Comparison of ENCODE assay signal across 8 cellular contexts in genomic region chr1:159925713-159926066, GRCh38. TPM values are rescaled to one million over a fixed set of nuclear protein-coding genes. Genes with fewer than 3 reads are reported as not detected.
DNase-seq lines count a peak whose midpoint lies in the region; ATAC-seq and TF ChIP-seq lines count a peak whose summit lies in the region.

No MANE protein-coding gene starts in this region.

- peak overlapping the region; percentile 99 for H3K27ac Mint-ChIP-seq in MCF 10A (ENCODE audit: low read depth, unreplicated experiment)

- H3K18ac ChIP-seq in mesendoderm (ENCODE audit: low read length) = peak overlapping the region; percentile 8

- no peaks in the 10 kb centered on the region for H3K9me3 ChIP-seq in HUES64 (ENCODE audit: insufficient read depth, low read depth, low read length)

- H3K23ac ChIP-seq in mesendoderm (ENCODE audit: low read length) = no peak overlapping the region

- H3K9ac ChIP-seq in HUES64 (ENCODE audit: low read depth, low read length) (peak overlapping the region; percentile 36; the same call in 1 of the 2 replicates), mesendoderm (ENCODE audit: low read length) (peak overlapping the region; percentile 73)

- intact Hi-C loops in MCF 10A (cut with micrococcal nuclease) = loop anchor here (1.0 kb wide), 1 partner anchor 36 kb away; no protein-coding TSS in a partner anchor

- H3K4me1 ChIP-seq in HUES64 (ENCODE audit: insufficient read depth, low read length) (peaks cover 25% of the 10 kb centered on the region), mesendoderm (ENCODE audit: control insufficient read depth, low read depth, low read length) (peaks cover 13% of the 10 kb centered on the region)

- peak overlapping the region; percentile 76 for H2BK5ac ChIP-seq in mesendoderm (ENCODE audit: low read length)

- peak overlapping the region; percentile 81 for H3K4me3 Mint-ChIP-seq in MCF 10A (ENCODE audit: unreplicated experiment)

- CTCF ChIA-PET in MCF 10A (lab: Yijun Ruan, JAX) = interaction anchor here (0.6 to 52.4 kb wide), 13 partner anchors 10 to 765 kb away, joined by 3 to 1675 read pairs (median 3); no protein-coding TSS in a partner anchor

- H3K36me3 ChIP-seq in HUES64 (ENCODE audit: insufficient read depth, low read length) (peaks cover 15% of the 10 kb centered on the region), mesendoderm (ENCODE audit: control insufficient read depth, insufficient read depth, low read length) (no peaks in the 10 kb centered on the region)

- POLR2A ChIA-PET in MCF 10A (lab: Yijun Ruan, JAX) = interaction anchor here (0.5 to 4.5 kb wide), 27 partner anchors 10 to 764 kb away, joined by 3 to 62 read pairs (median 4); partner anchors contain the start of genes DUSP23, PEX19 and PIGM

- no peaks in the 10 kb centered on the region for H3K27me3 Mint-ChIP-seq in MCF 10A (ENCODE audit: insufficient read depth, unreplicated experiment)

- BruUV-seq in MCF 10A (replicated peaks; lab: Mats Ljungman, UMichigan) = no TSS peak

- DNase-seq in AG20443 (ENCODE audit: low spot score) (peak; percentile 43), MCF 10A (ENCODE audit: unreplicated experiment) (no peak), mesendoderm (peak; percentile 88), MV-4-11 (lab: John Stamatoyannopoulos, UW) (no peak), NCI-H187 (lab: John Stamatoyannopoulos, UW) (no peak), AML-193 (lab: John Stamatoyannopoulos, UW) (no peak)

- no peak for TF ChIP-seq CTCF in MCF 10A (IDR thresholded peaks at IDR 0.05; ENCODE audit: unreplicated experiment)

- peak overlapping the region; percentile 64 for H3K4me2 ChIP-seq in mesendoderm (ENCODE audit: low read length)

- ATAC-seq in GM19395 (IDR thresholded peaks at IDR 0.05; ENCODE audit: unreplicated experiment) = peak; percentile 3

- H2BK120ac ChIP-seq in mesendoderm (ENCODE audit: low read depth, low read length) = no peak overlapping the region

- peak overlapping the region; percentile 85 for H3K4me3 ChIP-seq in HUES64 (ENCODE audit: low read length)
- peak overlapping the region; percentile 14 for H3K4me3 ChIP-seq in mesendoderm (ENCODE audit: low read length)

- H3K9me3 Mint-ChIP-seq in MCF 10A (ENCODE audit: unreplicated experiment) = no peaks in the 10 kb centered on the region

- H3K27me3 ChIP-seq in HUES64 (ENCODE audit: insufficient read depth, low read length) = no peaks in the 10 kb centered on the region; the same call in 1 of the 2 replicates
- H3K27me3 ChIP-seq in mesendoderm (ENCODE audit: insufficient read depth, low read length, poor library complexity) = no peaks in the 10 kb centered on the region

- WGBS in HUES64 = 15% methylated on average over 8 of the region's 8 CpGs
- WGBS in mesendoderm (ENCODE audit: extremely low coverage, insufficient coverage, low lambda C conversion rate) = no CpG with 5 or more reads among the region's 8 CpGs

- H3K4me1 Mint-ChIP-seq in MCF 10A (ENCODE audit: insufficient read depth, unreplicated experiment) = peaks cover 40% of the 10 kb centered on the region

- H2BK15ac ChIP-seq in mesendoderm (replicated peaks; ENCODE audit: low read depth) = no peak overlapping the region

- H3K4ac ChIP-seq in mesendoderm (ENCODE audit: low read depth, low read length) = no peak overlapping the region

- H3K36me3 Mint-ChIP-seq in MCF 10A (ENCODE audit: insufficient read depth, unreplicated experiment) = peaks cover 25% of the 10 kb centered on the region

- peaks cover 42% of the 10 kb centered on the region for H3K79me2 ChIP-seq in mesendoderm (ENCODE audit: control insufficient read depth, insufficient read depth, low read length)

- peak overlapping the region; percentile 87 for H3K56ac ChIP-seq in mesendoderm (ENCODE audit: low read length)

- no peak overlapping the region for H4K8ac ChIP-seq in mesendoderm (ENCODE audit: low read depth, low read length)

- no peak overlapping the region for H2AK5ac ChIP-seq in mesendoderm (ENCODE audit: low read length)

- H4K5ac ChIP-seq in mesendoderm (ENCODE audit: low read length) = peak overlapping the region; percentile 40

- H3K27ac ChIP-seq in HUES64 (ENCODE audit: low read depth, low read length) = no peak overlapping the region
- peak overlapping the region; percentile 25 for H3K27ac ChIP-seq in mesendoderm (ENCODE audit: low read depth, low read length)

- H3K79me1 ChIP-seq in mesendoderm (ENCODE audit: low read length) = peaks cover 10% of the 10 kb centered on the region

RNA-seq across cellular contexts. Expression of gene TAGLN2, which starts 0.4 kb away (rescaled TPM):
- 50.9 TPM for polyA plus RNA-seq in HUES64 (2013, experiment 1 of 2)
- polyA plus RNA-seq in HUES64 (2013, experiment 2 of 2) = 46.5 TPM
- 464 and 483 TPM in 2 replicates for total RNA-seq in MCF 10A (2022)
- 155 TPM for polyA plus RNA-seq in mesendoderm (2013, experiment 1 of 2)
- 159 TPM for polyA plus RNA-seq in mesendoderm (2013, experiment 2 of 2)

RNA-seq across cellular contexts. Expression of gene IGSF9, which starts 19.7 kb away (rescaled TPM):
- polyA plus RNA-seq in HUES64 (2013, experiment 1 of 2) = 14.7 TPM
- polyA plus RNA-seq in HUES64 (2013, experiment 2 of 2) = 12.9 TPM
- 0.25 and 0.44 TPM in 2 replicates for total RNA-seq in MCF 10A (2022)
- 10.4 TPM for polyA plus RNA-seq in mesendoderm (2013, experiment 1 of 2)
- polyA plus RNA-seq in mesendoderm (2013, experiment 2 of 2) = 10.1 TPM

RNA-seq across cellular contexts. Expression of gene CFAP45, which starts 25.7 kb away (rescaled TPM):
- polyA plus RNA-seq in HUES64 (2013, experiment 1 of 2) = not detected
- 0.38 TPM for polyA plus RNA-seq in HUES64 (2013, experiment 2 of 2)
- total RNA-seq in MCF 10A (2022) = 0.32 and 0.40 TPM in 2 replicates
- 0.51 TPM for polyA plus RNA-seq in mesendoderm (2013, experiment 1 of 2)
- 0.60 TPM for polyA plus RNA-seq in mesendoderm (2013, experiment 2 of 2)

RNA-seq across cellular contexts. Expression of gene SLAMF9, which starts 28.3 kb away (rescaled TPM):
- not detected for polyA plus RNA-seq in HUES64 (2013, experiment 1 of 2)
- not detected for polyA plus RNA-seq in HUES64 (2013, experiment 2 of 2)
- not detected in 2 replicates for total RNA-seq in MCF 10A (2022)
- 0.07 TPM for polyA plus RNA-seq in mesendoderm (2013, experiment 1 of 2)
- polyA plus RNA-seq in mesendoderm (2013, experiment 2 of 2) = not detected

Comparison
In these comparisons a context has a peak if more than half of its experiments do, and no peak if none do; other contexts are left out.
1. DNase-seq: peak in AG20443 (single experiment) and mesendoderm (single experiment); none in MCF 10A (single experiment), MV-4-11 (single experiment), NCI-H187 (0 of 2) and AML-193 (0 of 2).